ENCODE assay signal across 1 cellular context in the genomic region with DNA sequence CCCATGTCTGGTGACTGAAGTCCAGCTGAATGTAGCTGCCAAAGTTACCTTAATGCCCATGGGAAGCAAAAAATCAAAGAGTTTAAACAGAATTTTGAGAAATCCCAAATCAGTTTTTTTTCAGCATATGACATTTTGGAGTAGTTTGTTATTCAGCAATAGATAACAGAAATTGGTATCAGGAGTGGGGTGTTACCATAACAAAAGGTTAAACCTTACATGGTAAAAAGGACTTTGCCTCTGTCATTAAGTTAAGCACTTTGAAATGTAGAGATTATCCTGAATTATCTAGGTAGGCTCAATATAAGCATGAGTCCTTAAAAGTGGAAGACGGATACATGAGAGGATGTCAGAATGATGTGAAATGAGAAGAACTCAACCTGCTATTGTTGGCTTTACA.
TF ChIP-seq lines count a peak whose summit lies in the region.

No MANE protein-coding gene starts in this region.

TF ChIP-seq in K562, 482 proteins besides CTCF, POLR2A, EP300 and RAD21:
- TF ChIP-seq ZNF707 (CRISPR knock-in tag; conservative IDR thresholded peaks at IDR 0.05), result peak; percentile 98
- TF ChIP-seq FOSL1 (tag; conservative IDR thresholded peaks at IDR 0.05), result no peak
- TF ChIP-seq, protein P1, sequence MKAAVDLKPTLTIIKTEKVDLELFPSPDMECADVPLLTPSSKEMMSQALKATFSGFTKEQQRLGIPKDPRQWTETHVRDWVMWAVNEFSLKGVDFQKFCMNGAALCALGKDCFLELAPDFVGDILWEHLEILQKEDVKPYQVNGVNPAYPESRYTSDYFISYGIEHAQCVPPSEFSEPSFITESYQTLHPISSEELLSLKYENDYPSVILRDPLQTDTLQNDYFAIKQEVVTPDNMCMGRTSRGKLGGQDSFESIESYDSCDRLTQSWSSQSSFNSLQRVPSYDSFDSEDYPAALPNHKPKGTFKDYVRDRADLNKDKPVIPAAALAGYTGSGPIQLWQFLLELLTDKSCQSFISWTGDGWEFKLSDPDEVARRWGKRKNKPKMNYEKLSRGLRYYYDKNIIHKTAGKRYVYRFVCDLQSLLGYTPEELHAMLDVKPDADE (conservative IDR thresholded peaks at IDR 0.05; ENCODE audit: control insufficient read depth, low read depth, low read length), result no peak
- no peak for TF ChIP-seq C11orf30 (IDR thresholded peaks at IDR 0.05; ENCODE audit: low read depth)
- no peak for TF ChIP-seq BRD4 (IDR thresholded peaks at IDR 0.05)
- TF ChIP-seq GABPB2 (CRISPR knock-in tag; conservative IDR thresholded peaks at IDR 0.05), result no peak
- TF ChIP-seq SNIP1 (IDR thresholded peaks at IDR 0.05; ENCODE audit: low read depth), result no peak
- TF ChIP-seq CBX3 (IDR thresholded peaks at IDR 0.05; ENCODE audit: borderline replicate concordance in 1 of 2, low read length in 2 of 2), result 0 out of 3 replicates have a peak, but pooled peaks of 1 of the 2 experiments have one; percentile 34
- TF ChIP-seq LARP7 (IDR thresholded peaks at IDR 0.05), result no peak
- no peak for TF ChIP-seq RBM15 (IDR thresholded peaks at IDR 0.05; ENCODE audit: insufficient read depth, low read length)
- TF ChIP-seq TARDBP (IDR thresholded peaks at IDR 0.05), result no peak
- 0 out of 2 replicates have a peak, but pooled peaks have one; percentile 39 for TF ChIP-seq TRIM28 (IDR thresholded peaks at IDR 0.05)
